8 cellular contexts compared by ENCODE assay signal in the genomic region with DNA sequence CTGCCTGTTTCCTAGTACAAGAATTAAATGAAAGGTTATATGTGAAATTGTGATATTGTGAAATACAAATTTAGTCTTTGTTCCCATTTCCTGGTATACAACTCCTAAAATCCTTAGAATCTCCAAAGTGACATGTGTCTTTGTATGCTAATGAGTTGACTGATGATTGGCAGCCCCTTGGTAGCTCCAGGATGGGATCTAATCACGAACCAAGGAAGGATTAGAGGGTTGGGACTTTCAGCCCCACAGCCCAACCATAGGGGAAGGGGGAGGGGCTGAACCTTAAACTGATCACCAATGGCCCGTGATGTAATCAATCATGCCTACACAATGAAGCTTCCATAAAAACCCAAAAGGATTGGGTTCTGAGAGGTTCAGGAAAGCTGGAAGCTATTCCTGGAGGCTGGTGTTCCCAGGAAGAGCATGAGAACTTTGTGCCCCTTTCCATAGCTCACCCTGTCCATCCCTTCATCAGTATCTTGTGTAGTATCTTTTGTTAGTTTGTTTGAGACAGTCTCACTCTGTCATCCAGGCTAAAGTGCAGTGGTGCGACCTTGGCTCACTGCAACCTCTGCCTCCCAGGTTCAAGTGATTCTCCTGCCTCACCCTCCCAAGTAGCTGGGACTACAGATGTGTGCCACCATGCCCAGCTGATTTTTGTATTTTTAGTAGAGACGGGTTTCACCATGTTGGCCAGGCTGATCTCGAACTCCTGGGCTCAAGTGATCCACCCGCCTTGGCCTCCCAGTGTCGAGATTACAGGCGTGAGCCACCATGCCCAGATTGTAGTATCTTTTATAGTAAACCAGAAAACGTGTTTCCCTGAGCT. TPM values are rescaled to one million over a fixed set of nuclear protein-coding genes. Genes with fewer than 3 reads are reported as not detected.
DNase-seq lines count a peak whose midpoint lies in the region; ATAC-seq and TF ChIP-seq lines count a peak whose summit lies in the region.
"Not testable (repeated sequence)": the region's sequence is repeated elsewhere in the genome, so short reads cannot be mapped to it uniquely, and the experiment has no call there.

No MANE protein-coding gene starts in this region.

- H3K27me3 Mint-ChIP-seq in Calu3 (ENCODE audit: unreplicated experiment); WTC11 (ENCODE audit: low read depth); activated naive CD8-positive, alpha-beta T cell treated with anti-CD3 and anti-CD28 coated beads for 36 hours; dendritic cell treated with granulocyte-macrophage colony-stimulating factor and Interleukin-4, amounts not matched to agents 40 ng/mL and 50 ng/mL, for 4 days; naive thymus-derived CD8-positive, alpha-beta T cell; type B pancreatic cell: not testable (repeated sequence)

- H3K27ac ChIP-seq in right cardiac atrium (ENCODE audit: low read length): peak overlapping the region; percentile 85
- peak overlapping the region in 7 of 8 donors; percentile 62 to 90 (median 78) for H3K27ac ChIP-seq in spleen

- not testable (repeated sequence) for DNase-seq in Calu3; WTC11 (ENCODE audit: low spot score); activated naive CD8-positive, alpha-beta T cell treated with anti-CD3 and anti-CD28 coated beads for 36 hours; right cardiac atrium; naive thymus-derived CD8-positive, alpha-beta T cell; spleen; type B pancreatic cell (ENCODE audit: extremely low spot score, unreplicated experiment)

- CTCF ChIA-PET in Calu3 (lab: Charles Lee) (interaction anchor here (0.6 to 1.7 kb wide), 2 partner anchors 32 to 921 kb away, joined by 6 to 8 read pairs; partner anchors contain the start of gene ATP6V0E1), WTC11 (lab: Charles Lee) (interaction anchor here (1.2 to 1.4 kb wide), 3 partner anchors 42 to 301 kb away, joined by 3 to 6 read pairs (median 3); no protein-coding TSS in a partner anchor)

- BruUV-seq in Calu3 (replicated peaks; lab: Mats Ljungman, UMichigan): not testable (repeated sequence)

- H3K27ac Mint-ChIP-seq in Calu3 (ENCODE audit: unreplicated experiment) (peak overlapping the region; percentile 94), WTC11 (peak overlapping the region; percentile 94), type B pancreatic cell (peak overlapping the region; percentile 8)
- peak overlapping the region; percentile 47 for H3K27ac Mint-ChIP-seq in activated naive CD8-positive, alpha-beta T cell treated with anti-CD3 and anti-CD28 coated beads for 36 hours
- H3K27ac Mint-ChIP-seq in dendritic cell treated with granulocyte-macrophage colony-stimulating factor and Interleukin-4, amounts not matched to agents 40 ng/mL and 50 ng/mL, for 4 days: peak overlapping the region; percentile 85
- H3K27ac Mint-ChIP-seq in naive thymus-derived CD8-positive, alpha-beta T cell: peak overlapping the region in 8 of 10 donors; percentile 46 to 87 (median 72)

- H3K36me3 Mint-ChIP-seq in Calu3 (ENCODE audit: insufficient read depth, unreplicated experiment) (peaks cover 38% of the 10 kb centered on the region), WTC11 (peaks cover 15% of the 10 kb centered on the region), type B pancreatic cell (peaks cover 20% of the 10 kb centered on the region)
- peaks cover 34% of the 10 kb centered on the region for H3K36me3 Mint-ChIP-seq in activated naive CD8-positive, alpha-beta T cell treated with anti-CD3 and anti-CD28 coated beads for 36 hours
- H3K36me3 Mint-ChIP-seq in dendritic cell treated with granulocyte-macrophage colony-stimulating factor and Interleukin-4, amounts not matched to agents 40 ng/mL and 50 ng/mL, for 4 days (ENCODE audit: low read depth): peaks cover 31% of the 10 kb centered on the region
- H3K36me3 Mint-ChIP-seq in naive thymus-derived CD8-positive, alpha-beta T cell: peaks cover 0 to 50% (median 10%) of the 10 kb centered on the region in 3 donors

- peaks cover 0 to 17% (median 7%) of the 10 kb centered on the region in 6 donors for H3K36me3 ChIP-seq in spleen

- WGBS in right cardiac atrium: 87% methylated on average over 9 of the region's 9 CpGs
- WGBS in spleen, 5 donors: 88 to 93% (median 91%) methylated on average over 9 of the region's 9 CpGs

- H3K27me3 ChIP-seq in right cardiac atrium (ENCODE audit: control insufficient read depth, insufficient read depth); spleen (replicated peaks in 1 of 7): not testable (repeated sequence)

- TF ChIP-seq CTCF in Calu3 (IDR thresholded peaks at IDR 0.05; ENCODE audit: unreplicated experiment); WTC11 (IDR thresholded peaks at IDR 0.05); spleen (IDR thresholded peaks at IDR 0.05 in 8 of 11, conservative IDR thresholded peaks at IDR 0.05 in 3 of 11); type B pancreatic cell (conservative IDR thresholded peaks at IDR 0.05): not testable (repeated sequence)

- not testable (repeated sequence) for H3K4me3 ChIP-seq in right cardiac atrium (ENCODE audit: low read length); spleen

- peaks cover 36% of the 10 kb centered on the region for H3K4me1 Mint-ChIP-seq in Calu3 (ENCODE audit: low read depth, unreplicated experiment)
- peaks cover 26% of the 10 kb centered on the region for H3K4me1 Mint-ChIP-seq in WTC11
- peaks cover 38% of the 10 kb centered on the region for H3K4me1 Mint-ChIP-seq in activated naive CD8-positive, alpha-beta T cell treated with anti-CD3 and anti-CD28 coated beads for 36 hours
- H3K4me1 Mint-ChIP-seq in dendritic cell treated with granulocyte-macrophage colony-stimulating factor and Interleukin-4, amounts not matched to agents 40 ng/mL and 50 ng/mL, for 4 days (ENCODE audit: low read depth): peaks cover 71% of the 10 kb centered on the region
- peaks cover 35 to 66% (median 60%) of the 10 kb centered on the region in 4 donors for H3K4me1 Mint-ChIP-seq in naive thymus-derived CD8-positive, alpha-beta T cell
- H3K4me1 Mint-ChIP-seq in type B pancreatic cell (ENCODE audit: unreplicated experiment): peaks cover 16% of the 10 kb centered on the region

- H3K4me1 ChIP-seq in right cardiac atrium (ENCODE audit: control insufficient read depth, insufficient read depth, low read length): peaks cover 12% of the 10 kb centered on the region
- H3K4me1 ChIP-seq in spleen: peaks cover 7 to 99% (median 71%) of the 10 kb centered on the region in 6 donors

- ATAC-seq in WTC11; right cardiac atrium; naive thymus-derived CD8-positive, alpha-beta T cell: not testable (repeated sequence)

- POLR2A ChIA-PET in WTC11 (lab: Charles Lee): interaction anchor here (0.9 kb wide), 1 partner anchor 56 kb away, joined by 5 read pairs; the partner anchor contains the start of gene RPL26L1
- POLR2A ChIA-PET in naive thymus-derived CD8-positive, alpha-beta T cell (lab: Charles Lee): interaction anchor here (0.8 kb wide), 1 partner anchor 32 kb away, joined by 3 read pairs; the partner anchor contains the start of gene ATP6V0E1

- not testable (repeated sequence) for H3K9me3 ChIP-seq in right cardiac atrium (ENCODE audit: control insufficient read depth, low read length); spleen

- not testable (repeated sequence) for H3K9me3 Mint-ChIP-seq in Calu3 (ENCODE audit: low read depth, unreplicated experiment); WTC11; activated naive CD8-positive, alpha-beta T cell treated with anti-CD3 and anti-CD28 coated beads for 36 hours; dendritic cell treated with granulocyte-macrophage colony-stimulating factor and Interleukin-4, amounts not matched to agents 40 ng/mL and 50 ng/mL, for 4 days; naive thymus-derived CD8-positive, alpha-beta T cell; type B pancreatic cell

- H3K4me3 Mint-ChIP-seq in Calu3 (ENCODE audit: low read depth, unreplicated experiment): peak overlapping the region; percentile 44
- not testable (repeated sequence) for H3K4me3 Mint-ChIP-seq in WTC11; activated naive CD8-positive, alpha-beta T cell treated with anti-CD3 and anti-CD28 coated beads for 36 hours; dendritic cell treated with granulocyte-macrophage colony-stimulating factor and Interleukin-4, amounts not matched to agents 40 ng/mL and 50 ng/mL, for 4 days; naive thymus-derived CD8-positive, alpha-beta T cell; type B pancreatic cell

- not testable (repeated sequence) for TF ChIP-seq POLR2A in spleen (IDR thresholded peaks at IDR 0.05)

- intact Hi-C loops in Calu3 (cut with micrococcal nuclease; ENCODE audit: unreplicated experiment); dendritic cell treated with granulocyte-macrophage colony-stimulating factor and Interleukin-4, amounts not matched to agents 40 ng/mL and 50 ng/mL, for 4 days (cut with micrococcal nuclease); right cardiac atrium (cut with DNase I); spleen (cut with DNase I; ENCODE audit: low total_unique reads): not testable (repeated sequence)

RNA-seq across cellular contexts. Expression of gene ATP6V0E1, which starts 31.9 kb away (rescaled TPM):
- total RNA-seq in Calu3 (2022) (256 and 261 TPM in 2 replicates), WTC11 (2021) (72.7 to 80.9 TPM (median 77.1 TPM) in 3 replicates), right cardiac atrium (100 to 1,000 TPM; 200 to 243 (median 211) TPM), spleen (100 to 1,000 TPM; 185 to 221 (median 208) TPM), type B pancreatic cell (ENCODE audit: low replicate concordance) (141 and 227 TPM in 2 replicates)
- 100 to 1,000 TPM; 118 to 121 TPM for total RNA-seq in activated naive CD8-positive, alpha-beta T cell treated with anti-CD3 and anti-CD28 coated beads for 36 hours
- polyA plus RNA-seq in right cardiac atrium (350 TPM), spleen (100 to 1,000 TPM; 213 to 314 (median 298) TPM)
- 100 to 1,000 TPM; 141 to 150 TPM for total RNA-seq in naive thymus-derived CD8-positive, alpha-beta T cell
- polyA plus RNA-seq in naive thymus-derived CD8-positive, alpha-beta T cell: 100 to 1,000 TPM; 411 to 532 (median 494) TPM

RNA-seq across cellular contexts. Expression of gene CREBRF, which starts 40.7 kb away (rescaled TPM):
- 16.7 and 18.2 TPM in 2 replicates for total RNA-seq in Calu3 (2022)
- 5.7 to 7.2 TPM (median 6.3 TPM) in 3 replicates for total RNA-seq in WTC11 (2021)
- total RNA-seq in activated naive CD8-positive, alpha-beta T cell treated with anti-CD3 and anti-CD28 coated beads for 36 hours: 1 to 10 TPM; 8.6 to 8.8 TPM
- 10 to 100 TPM; 14.7 to 29.7 (median 26.2) TPM for total RNA-seq in right cardiac atrium
- polyA plus RNA-seq in right cardiac atrium: 6.9 TPM
- total RNA-seq in naive thymus-derived CD8-positive, alpha-beta T cell: 100 to 1,000 TPM in 1 of 2 experiments, 10 to 100 TPM in 1; 99.4 to 111 TPM
- 10 to 100 TPM; 52.6 to 61.6 (median 55.9) TPM for polyA plus RNA-seq in naive thymus-derived CD8-positive, alpha-beta T cell
- total RNA-seq in spleen: 10 to 100 TPM; 44.7 to 85.9 (median 58.7) TPM
- 1 to 10 TPM; 7.2 to 8.2 (median 7.3) TPM for polyA plus RNA-seq in spleen
- 11.9 and 15.2 TPM in 2 replicates for total RNA-seq in type B pancreatic cell (ENCODE audit: low replicate concordance)

RNA-seq across cellular contexts. Expression of gene RPL26L1, which starts 56.2 kb away (rescaled TPM):
- 59.4 and 62.7 TPM in 2 replicates for total RNA-seq in Calu3 (2022)
- total RNA-seq in WTC11 (2021): 46.2 to 52.2 TPM (median 51.9 TPM) in 3 replicates
- total RNA-seq in activated naive CD8-positive, alpha-beta T cell treated with anti-CD3 and anti-CD28 coated beads for 36 hours: 100 to 1,000 TPM in 1 of 2 experiments, 10 to 100 TPM in 1; 96.4 to 101 TPM
- 10 to 100 TPM; 20.2 to 28.9 (median 25.3) TPM for total RNA-seq in right cardiac atrium
- polyA plus RNA-seq in right cardiac atrium: 58.8 TPM
- 10 to 100 TPM; 15.7 to 16.5 TPM for total RNA-seq in naive thymus-derived CD8-positive, alpha-beta T cell
- polyA plus RNA-seq in naive thymus-derived CD8-positive, alpha-beta T cell: 10 to 100 TPM; 38.2 to 42.1 (median 40.3) TPM
- total RNA-seq in spleen: 10 to 100 TPM; 10.6 to 36.8 (median 16.9) TPM
- polyA plus RNA-seq in spleen: 10 to 100 TPM; 31.0 to 56.4 (median 46.4) TPM
- total RNA-seq in type B pancreatic cell (ENCODE audit: low replicate concordance): 40.4 and 54.2 TPM in 2 replicates

Comparison
In these comparisons a context has a peak if more than half of its experiments do, and no peak if none do; other contexts are left out.
1. H3K27ac Mint-ChIP-seq: peak in every context shown above with its lines; median percentile 94 in Calu3; 94 in WTC11; 85 in dendritic cell treated with granulocyte-macrophage colony-stimulating factor and Interleukin-4, amounts not matched to agents 40 ng/mL and 50 ng/mL, for 4 days; 72 in naive thymus-derived CD8-positive, alpha-beta T cell; 47 in activated naive CD8-positive, alpha-beta T cell treated with anti-CD3 and anti-CD28 coated beads for 36 hours; 8 in type B pancreatic cell.